Comparison of ENCODE assay signal across 10 cellular contexts in the genomic region with DNA sequence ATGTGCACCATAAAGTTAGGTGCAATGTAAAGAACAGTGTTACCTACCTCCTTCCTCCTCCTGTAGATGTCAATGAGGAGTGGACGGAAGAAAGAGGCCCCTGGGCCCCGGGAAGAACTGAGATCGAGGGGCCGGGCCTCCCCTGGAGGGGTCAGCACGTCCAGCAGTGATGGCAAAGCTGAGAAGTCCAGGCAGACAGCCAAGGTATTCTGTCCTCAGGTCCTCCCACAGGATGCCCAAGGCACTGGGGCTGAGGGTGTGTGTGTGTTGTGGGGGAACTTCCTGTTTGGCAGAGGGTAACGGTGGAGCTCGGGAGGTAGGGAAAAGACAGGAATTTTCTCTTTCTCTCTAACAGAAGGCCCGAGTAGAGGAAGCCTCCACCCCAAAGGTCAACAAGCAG. TPM values are rescaled to one million over a fixed set of nuclear protein-coding genes. Genes with fewer than 3 reads are reported as not detected.
DNase-seq lines count a peak whose midpoint lies in the region; ATAC-seq, FAIRE-seq and TF ChIP-seq lines count a peak whose summit lies in the region.
"Had no signal": no experiment of that assay in that cellular context is flagged by ENCODE, and none has a peak within 500 bp of the region (broad histone marks: within the 10 kb centered on the region; RNA-seq: fewer than 3 reads in every experiment).

No MANE protein-coding gene starts in this region.

- POLR2A ChIA-PET in CD4-positive, alpha-beta T cell (lab: Charles Lee), result interaction anchor here (0.8 to 4.9 kb wide), 3 partner anchors 8 to 321 kb away, joined by 3 to 76 read pairs (median 21); a partner anchor contains a TSS

- 33 to 38% methylated on average over 8 of the region's 8 CpGs for WGBS in esophagus squamous epithelium, 2 donors
- 7 to 10% (median 8%) methylated on average over 8 of the region's 8 CpGs for WGBS in ovary, 3 donors

- H3K4me3 Mint-ChIP-seq in CD4-positive, alpha-beta T cell, result peak overlapping the region; percentile 82
- peak overlapping the region; percentile 31 for H3K4me3 Mint-ChIP-seq in T-helper 17 cell

- H3K4me1 Mint-ChIP-seq in CD4-positive, alpha-beta T cell (ENCODE audit: low read depth), result peaks cover 78% of the 10 kb centered on the region
- peaks cover 42% of the 10 kb centered on the region for H3K4me1 Mint-ChIP-seq in T-helper 17 cell

- no peak overlapping the region for H3K4me3 ChIP-seq in esophagus squamous epithelium
- H3K4me3 ChIP-seq in ovary, result no peak overlapping the region

- H3K9me3 ChIP-seq in CD4-positive, alpha-beta T cell (ENCODE audit: control insufficient read depth, low read length), result no peaks in the 10 kb centered on the region
- H3K9me3 ChIP-seq in T-helper 17 cell (ENCODE audit: control insufficient read depth, low read length, poor library complexity, severe bottlenecking), result no peaks in the 10 kb centered on the region
- H3K9me3 ChIP-seq in esophagus squamous epithelium, result no peaks in the 10 kb centered on the region
- no peaks in the 10 kb centered on the region for H3K9me3 ChIP-seq in ovary

- no peaks in the 10 kb centered on the region for H3K27me3 ChIP-seq in CD4-positive, alpha-beta T cell (ENCODE audit: control insufficient read depth, insufficient read depth, low read length)
- H3K27me3 ChIP-seq in esophagus squamous epithelium (no peaks in the 10 kb centered on the region), ovary (no peaks in the 10 kb centered on the region)

- H3K4me1 ChIP-seq in esophagus squamous epithelium (peaks cover 41 to 97% (median 57%) of the 10 kb centered on the region in 3 donors), ovary (ENCODE audit: insufficient read depth) (peaks cover 21% of the 10 kb centered on the region)

- ATAC-seq in CD4-positive, alpha-beta T cell (ENCODE audit: poor library complexity), result no peak
- ATAC-seq in T-helper 17 cell (no peak), GM21528 (IDR thresholded peaks at IDR 0.05; ENCODE audit: low FRiP score, unreplicated experiment) (no peak), HG02970 (IDR thresholded peaks at IDR 0.05; ENCODE audit: low FRiP score, unreplicated experiment) (no peak)

- peak overlapping the region; percentile 95 for H3K27ac Mint-ChIP-seq in CD4-positive, alpha-beta T cell
- peak overlapping the region; percentile 83 for H3K27ac Mint-ChIP-seq in T-helper 17 cell

- peaks cover 13 to 44% (median 18%) of the 10 kb centered on the region in 3 donors for H3K36me3 ChIP-seq in esophagus squamous epithelium
- no peaks in the 10 kb centered on the region for H3K36me3 ChIP-seq in ovary

- no peaks in the 10 kb centered on the region for H3K27me3 Mint-ChIP-seq in CD4-positive, alpha-beta T cell
- H3K27me3 Mint-ChIP-seq in T-helper 17 cell, result no peaks in the 10 kb centered on the region

- intact Hi-C loops in CD4-positive, alpha-beta T cell (cut with DNase I, micrococcal nuclease), result no loop called here
- intact Hi-C loops in esophagus squamous epithelium (cut with DNase I) (no loop called here), ovary (cut with DNase I) (no loop called here)

- TF ChIP-seq CTCF in CD4-positive, alpha-beta T cell (IDR thresholded peaks at IDR 0.05), result no peak
- TF ChIP-seq CTCF in esophagus squamous epithelium (IDR thresholded peaks at IDR 0.05) (no peak), ovary (IDR thresholded peaks at IDR 0.05) (no peak)

- TF ChIP-seq EP300 in ovary (IDR thresholded peaks at IDR 0.05), result no peak

- CTCF ChIA-PET in CD4-positive, alpha-beta T cell (lab: Charles Lee), result interaction anchor here (1.0 kb wide), 2 partner anchors 20 to 62 kb away, joined by 3 to 4 read pairs; a partner anchor contains a TSS

- peaks cover 28% of the 10 kb centered on the region for H3K36me3 Mint-ChIP-seq in CD4-positive, alpha-beta T cell (ENCODE audit: low read depth)
- no peaks in the 10 kb centered on the region for H3K36me3 Mint-ChIP-seq in T-helper 17 cell (ENCODE audit: low read depth)

- TF ChIP-seq POLR2A in esophagus squamous epithelium (IDR thresholded peaks at IDR 0.05), result no peak
- no peak for TF ChIP-seq POLR2A in ovary (IDR thresholded peaks at IDR 0.05)

- H3K9me3 Mint-ChIP-seq in CD4-positive, alpha-beta T cell, result no peaks in the 10 kb centered on the region

- H3K27ac ChIP-seq in CD4-positive, alpha-beta T cell (ENCODE audit: low read depth, low read length), result no peak overlapping the region
- H3K27ac ChIP-seq in esophagus squamous epithelium (peak overlapping the region; percentile 22 to 96 (median 94)), ovary (peak overlapping the region in 1 of 2 donors; percentile 13)

- no peak for FAIRE-seq in frontal cortex (lab: Jason Lieb, UNC)

- no peak for DNase-seq in CD4-positive, alpha-beta T cell
- DNase-seq in T-helper 17 cell (no peak), esophagus squamous epithelium (lab: John Stamatoyannopoulos, UW) (no peak), ovary (peak in 3 of 5 donors; percentile 54 to 61 (median 58)), frontal cortex (ENCODE audit: low spot score in 2 of 2) (no peak), GM19240 (ENCODE audit: insufficient read length, low spot score) (no peak)
- DNase-seq: NCI-H187 treated with DMSO at 0.1 percent for 48 hours had no signal

RNA-seq across cellular contexts. Expression of a gene that starts 6.4 kb away (rescaled TPM):
- 10 to 100 TPM; 28.7 to 29.6 TPM for total RNA-seq in CD4-positive, alpha-beta T cell
- 10 to 100 TPM; 24.1 to 28.9 TPM for total RNA-seq in T-helper 17 cell
- 10 to 100 TPM; 12.2 to 28.8 (median 22.2) TPM for total RNA-seq in esophagus squamous epithelium
- total RNA-seq in ovary, result 100 to 1,000 TPM in 5 of 7 donors, 10 to 100 TPM in 2; 73.9 to 324 (median 206) TPM
- polyA plus RNA-seq in ovary, result 100 to 1,000 TPM in 1 of 2 donors, 10 to 100 TPM in 1; 41.6 to 179 TPM
- 11.8 TPM for total RNA-seq in frontal cortex

RNA-seq across cellular contexts. Expression of a gene that starts 9.5 kb away (rescaled TPM):
- not detected for total RNA-seq in CD4-positive, alpha-beta T cell
- not detected for total RNA-seq in T-helper 17 cell
- not detected for total RNA-seq in esophagus squamous epithelium
- not detected for total RNA-seq in ovary
- not detected for polyA plus RNA-seq in ovary
- total RNA-seq in frontal cortex, result not detected
- total RNA-seq: mononuclear cell had no signal

RNA-seq across cellular contexts. Expression of a gene that starts 9.7 kb away (rescaled TPM):
- total RNA-seq in CD4-positive, alpha-beta T cell, result 100 to 1,000 TPM; 305 to 311 TPM
- 100 to 1,000 TPM; 192 to 226 TPM for total RNA-seq in T-helper 17 cell
- total RNA-seq in esophagus squamous epithelium, result 100 to 1,000 TPM; 110 to 377 (median 156) TPM
- total RNA-seq in ovary, result 1,000 to 10,000 TPM in 1 of 7 donors, 100 to 1,000 TPM in 6; 457 to 1,838 (median 633) TPM
- 1,000 to 10,000 TPM in 1 of 2 donors, 10 to 100 TPM in 1; 40.3 to 1,266 TPM for polyA plus RNA-seq in ovary
- total RNA-seq in frontal cortex, result 322 TPM

RNA-seq across cellular contexts. Expression of a gene that starts 17.0 kb away (rescaled TPM):
- total RNA-seq in CD4-positive, alpha-beta T cell, result 10 to 100 TPM; 79.0 to 83.5 TPM
- total RNA-seq in T-helper 17 cell (100 to 1,000 TPM; 115 to 177 TPM), esophagus squamous epithelium (10 to 100 TPM; 11.0 to 29.7 (median 21.5) TPM), ovary (10 to 100 TPM in 3 of 7 donors, 1 to 10 TPM in 4; 4.6 to 19.8 (median 9.8) TPM), frontal cortex (1.6 TPM)
- polyA plus RNA-seq in ovary, result 10 to 100 TPM in 1 of 2 donors, 1 to 10 TPM in 1; 6.9 to 25.3 TPM

RNA-seq across cellular contexts. Expression of a gene that starts 19.7 kb away (rescaled TPM):
- 100 to 1,000 TPM in 1 of 2 experiments, 10 to 100 TPM in 1; 85.6 to 103 TPM for total RNA-seq in CD4-positive, alpha-beta T cell
- total RNA-seq in T-helper 17 cell (10 to 100 TPM; 80.2 to 80.7 TPM), esophagus squamous epithelium (1 to 10 TPM; 5.0 to 8.0 (median 5.5) TPM), ovary (10 to 100 TPM in 5 of 7 donors, 1 to 10 TPM in 2; 8.3 to 22.3 (median 11.5) TPM), frontal cortex (169 TPM)
- polyA plus RNA-seq in ovary, result 10 to 100 TPM in 1 of 2 donors, 1 to 10 TPM in 1; 5.0 to 19.4 TPM

Comparison
In these comparisons a context has a peak if more than half of its experiments do, and no peak if none do; other contexts are left out.
1. DNase-seq: peak in ovary (3 of 5); none in CD4-positive, alpha-beta T cell (0 of 10), T-helper 17 cell (0 of 3), esophagus squamous epithelium (single experiment), frontal cortex (0 of 2) and GM19240 (single experiment).